In the genomic region with DNA sequence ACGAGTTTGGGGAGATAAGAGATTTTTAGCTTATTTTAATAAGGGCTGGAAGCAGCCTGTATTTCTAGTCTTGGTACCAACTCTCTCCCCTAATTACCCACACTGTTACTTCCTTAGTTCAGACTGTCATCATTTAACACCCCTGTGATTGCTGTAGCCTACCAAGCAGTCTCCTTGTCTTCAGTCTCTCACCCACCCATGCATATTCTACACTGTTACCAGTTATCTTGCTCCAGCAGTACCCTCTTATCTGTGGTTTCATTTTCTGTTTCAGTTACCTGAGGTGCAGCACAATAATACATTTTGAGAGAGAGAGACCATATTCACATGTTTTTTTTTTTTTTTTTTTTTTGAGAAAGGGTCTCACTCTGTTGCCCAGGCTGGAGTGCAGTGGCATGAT, we compare ENCODE assay signal across 16 cellular contexts.
A peak's percentile ranks its signal among the peaks of the same experiment; 100 is the strongest.
DNase-seq lines count a peak whose midpoint lies in the region; ATAC-seq and TF ChIP-seq lines count a peak whose summit lies in the region.
"Had no signal": no experiment of that assay in that cellular context is flagged by ENCODE, and none has a peak within 500 bp of the region (broad histone marks: within the 10 kb centered on the region; RNA-seq: fewer than 3 reads in every experiment).

No MANE protein-coding gene starts in this region.

- H3K27ac ChIP-seq in left lung = no peak overlapping the region
- H3K27ac ChIP-seq: body of pancreas, parathyroid adenoma had no signal

- DNase-seq in left lung = no peak
- DNase-seq in NCI-H2227 (lab: John Stamatoyannopoulos, UW; ENCODE audit: unreplicated experiment) = no peak
- DNase-seq in head of caudate nucleus = no peak
- no peak for DNase-seq in NCI-H1417 (lab: John Stamatoyannopoulos, UW)
- DNase-seq: activated CD4-positive, alpha-beta T cell treated with anti-CD3 and anti-CD28 coated beads, Interleukin-2, amount 50 U/mL, for 4 hours; activated gamma-delta T cell treated with Interleukin-2 at 50 U/mL for 16 hours; body of pancreas; CD4-positive, alpha-beta T cell; NCI-H446; PC-3; stimulated activated CD4-positive, alpha-beta T cell treated with anti-CD3 and anti-CD28 coated beads, Interleukin-12 subunit alpha, Interleukin-12 subunit beta, amount 100 ng/mL, for 4 hours; T-helper 1 cell had no signal

- ATAC-seq in GM19324 (IDR thresholded peaks at IDR 0.05; ENCODE audit: low FRiP score, unreplicated experiment) (peak; percentile 87), GM21717 (IDR thresholded peaks at IDR 0.05; ENCODE audit: unreplicated experiment) (peak; percentile 91), HG03175 (IDR thresholded peaks at IDR 0.05; ENCODE audit: unreplicated experiment) (peak; percentile 76), left lung (peak; percentile 34)
- ATAC-seq: body of pancreas, PC-3 had no signal

- no peak overlapping the region for H3K4me3 ChIP-seq in left lung
- H3K4me3 ChIP-seq: body of pancreas had no signal

- H3K4me1 ChIP-seq in left lung = no peaks in the 10 kb centered on the region
- H3K4me1 ChIP-seq: parathyroid adenoma had no signal

- H3K9me3 ChIP-seq in left lung = no peaks in the 10 kb centered on the region
- H3K9me3 ChIP-seq: body of pancreas had no signal

- no peak for TF ChIP-seq CTCF in left lung (IDR thresholded peaks at IDR 0.05)

- H3K36me3 ChIP-seq in left lung = no peaks in the 10 kb centered on the region

- H3K27me3 ChIP-seq in left lung = no peaks in the 10 kb centered on the region
- H3K27me3 ChIP-seq: body of pancreas had no signal

- intact Hi-C loops in left lung (cut with DNase I) = no loop called here
- intact Hi-C loops in head of caudate nucleus (cut with DNase I) = no loop called here

Comparison
In these comparisons a context has a peak if more than half of its experiments do, and no peak if none do; other contexts are left out.
1. ATAC-seq: peak in every context shown above with its lines; median percentile 91 in GM21717; 87 in GM19324; 76 in HG03175; 34 in left lung.